13 cellular contexts compared by ENCODE assay signal in the genomic region with DNA sequence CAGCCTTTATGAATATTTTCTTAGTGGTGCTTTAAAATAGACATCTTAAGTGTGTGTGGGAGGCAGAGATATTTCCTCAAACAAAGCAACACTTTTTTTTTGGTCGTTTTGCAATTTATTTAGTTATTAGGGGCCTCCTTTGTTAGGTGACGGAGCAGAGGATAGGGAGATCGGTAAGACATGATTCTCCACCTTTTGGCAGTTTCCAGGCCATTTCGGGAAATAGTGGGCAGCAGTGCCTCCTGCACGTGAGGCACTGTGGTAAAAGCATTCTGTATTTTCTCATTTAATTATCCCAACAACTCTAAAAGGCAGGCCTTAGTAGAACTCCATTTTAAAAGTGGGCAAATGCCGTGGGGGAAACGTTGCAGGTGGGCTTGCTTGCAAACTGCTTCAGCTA. TPM values are rescaled to one million over a fixed set of nuclear protein-coding genes. Genes with fewer than 3 reads are reported as not detected.
A peak's percentile ranks its signal among the peaks of the same experiment; 100 is the strongest.
DNase-seq lines count a peak whose midpoint lies in the region; ATAC-seq and TF ChIP-seq lines count a peak whose summit lies in the region.
"Had no signal": no experiment of that assay in that cellular context is flagged by ENCODE, and none has a peak within 500 bp of the region (broad histone marks: within the 10 kb centered on the region; RNA-seq: fewer than 3 reads in every experiment).

No MANE protein-coding gene starts in this region.

- H3K4me2 ChIP-seq in trophoblast cell (ENCODE audit: low read length) = no peak overlapping the region

- POLR2A ChIA-PET in Panc1 (lab: Charles Lee) = no interaction called here

- BruUV-seq in Panc1 (replicated peaks; lab: Mats Ljungman, UMichigan) = no TSS peak

- no peak overlapping the region for H3K14ac ChIP-seq in trophoblast cell (ENCODE audit: low read length)

- H2AK5ac ChIP-seq in trophoblast cell (ENCODE audit: low read length) = no peak overlapping the region

- no peak overlapping the region for H2BK5ac ChIP-seq in trophoblast cell (ENCODE audit: low read depth, low read length, poor library complexity)

- H3K4ac ChIP-seq in trophoblast cell (ENCODE audit: low read depth, low read length) = peak overlapping the region; percentile 62

- H3K18ac ChIP-seq in trophoblast cell (ENCODE audit: low read length) = no peak overlapping the region

- TF ChIP-seq CTCF in Panc1 (IDR thresholded peaks at IDR 0.05) = no peak
- no peak for TF ChIP-seq CTCF in esophagus squamous epithelium (IDR thresholded peaks at IDR 0.05)
- TF ChIP-seq CTCF in testis (IDR thresholded peaks at IDR 0.05) = no peak

- H4K91ac ChIP-seq in trophoblast cell (ENCODE audit: low read depth, low read length) = no peak overlapping the region

- no peak overlapping the region for H2BK12ac ChIP-seq in trophoblast cell (ENCODE audit: low read length)

- H3K79me2 ChIP-seq in trophoblast cell (ENCODE audit: control insufficient read depth, insufficient read depth, low read length, poor library complexity) = peaks cover 11% of the 10 kb centered on the region

- H3K27me3 ChIP-seq in Panc1 (ENCODE audit: control insufficient read depth, insufficient read depth, low read length) = no peaks in the 10 kb centered on the region
- peaks cover 0 to 71% (median 0%) of the 10 kb centered on the region in 4 donors for H3K27me3 ChIP-seq in esophagus squamous epithelium
- H3K27me3 ChIP-seq in trophoblast cell (ENCODE audit: insufficient read depth, low read length) = no peaks in the 10 kb centered on the region
- H3K27me3 ChIP-seq in testis = no peaks in the 10 kb centered on the region

- ATAC-seq in Panc1 (no peak), HG02798 (IDR thresholded peaks at IDR 0.05; ENCODE audit: poor library complexity, unreplicated experiment) (no peak)
- no peak for ATAC-seq in stimulated activated naive CD8-positive, alpha-beta T cell treated with anti-CD3 and anti-CD28 coated beads, Interleukin-15, Interleukin-2, amounts not matched to agents 100 U/mL and 50 U/mL, for 24 hours

- H3K36me3 ChIP-seq in Panc1 (ENCODE audit: control insufficient read depth, insufficient read depth, low read length) = no peaks in the 10 kb centered on the region; the same call in 1 of the 2 replicates
- no peaks in the 10 kb centered on the region for H3K36me3 ChIP-seq in esophagus squamous epithelium
- no peaks in the 10 kb centered on the region for H3K36me3 ChIP-seq in trophoblast cell (ENCODE audit: control insufficient read depth in 1 of 2, insufficient read depth in 2 of 2, low read length in 2 of 2)
- no peaks in the 10 kb centered on the region for H3K36me3 ChIP-seq in testis (ENCODE audit: low read depth, missing control alignments)

- intact Hi-C loops in Panc1 (cut with micrococcal nuclease; ENCODE audit: unreplicated experiment) (no loop called here), esophagus squamous epithelium (cut with DNase I) (no loop called here), testis (cut with DNase I; ENCODE audit: low total_unique reads) (no loop called here)

- H3K4me3 ChIP-seq in GM08714 (ENCODE audit: low read length) (peak overlapping the region; percentile 64; the same call in 1 of the 2 replicates), Panc1 (ENCODE audit: low read depth in 2 of 2, low read length in 2 of 2) (peak overlapping the region; percentile 69 to 86), esophagus squamous epithelium (peak overlapping the region in 3 of 4 donors; percentile 71 to 78 (median 72)), trophoblast cell (ENCODE audit: low read depth, low read length) (no peak overlapping the region), testis (no peak overlapping the region)

- no peak overlapping the region for H2BK120ac ChIP-seq in trophoblast cell (ENCODE audit: insufficient read depth, low read length, poor library complexity)

- in situ Hi-C loops in Panc1 (cut with HindIII; ENCODE audit: low pct_unique_long_range_greater_than_20kb, low sequenced_read_pairs) = no loop called here

- H3K23ac ChIP-seq in trophoblast cell (ENCODE audit: low read length) = peak overlapping the region; percentile 10

- 76 to 77% methylated on average over 7 of the region's 7 CpGs for WGBS in esophagus squamous epithelium, 2 donors
- WGBS in trophoblast cell (ENCODE audit: extremely low coverage, insufficient coverage, insufficient read length) = no CpG with 5 or more reads among the region's 7 CpGs
- 51 to 63% methylated on average over 7 of the region's 7 CpGs for WGBS in testis, 2 donors

- CTCF ChIA-PET in Panc1 (lab: Charles Lee) = no interaction called here

- H3K4me1 ChIP-seq in Panc1 (ENCODE audit: control insufficient read depth, insufficient read depth, low read length) (peaks cover 46% of the 10 kb centered on the region), esophagus squamous epithelium (peaks cover 8 to 46% (median 14%) of the 10 kb centered on the region in 3 donors), trophoblast cell (ENCODE audit: control insufficient read depth in 1 of 2, insufficient read depth in 2 of 2, low read length in 2 of 2) (peaks cover 0 to 3% of the 10 kb centered on the region in 2 experiments), testis (no peaks in the 10 kb centered on the region)

- H3K79me1 ChIP-seq in trophoblast cell (ENCODE audit: low read length) = peaks cover 13% of the 10 kb centered on the region

- no peak overlapping the region for H2AFZ ChIP-seq in trophoblast cell (ENCODE audit: insufficient read depth, low read length, poor library complexity)

- peak overlapping the region; percentile 92 for H3K27ac ChIP-seq in Panc1 (ENCODE audit: low read length)
- H3K27ac ChIP-seq in esophagus squamous epithelium = no peak overlapping the region
- no peak overlapping the region for H3K27ac ChIP-seq in trophoblast cell (ENCODE audit: low read depth, low read length)
- no peak overlapping the region for H3K27ac ChIP-seq in testis

- H4K8ac ChIP-seq in trophoblast cell (ENCODE audit: low read depth, low read length) = no peak overlapping the region

- TF ChIP-seq POLR2A in esophagus squamous epithelium (IDR thresholded peaks at IDR 0.05) (no peak), testis (IDR thresholded peaks at IDR 0.05) (no peak)

- H3K9me3 ChIP-seq in Panc1 (ENCODE audit: control insufficient read depth, insufficient read depth, low read depth, low read length) (no peaks in the 10 kb centered on the region), esophagus squamous epithelium (no peaks in the 10 kb centered on the region), trophoblast cell (ENCODE audit: insufficient read depth, low read depth, low read length) (no peaks in the 10 kb centered on the region), testis (no peaks in the 10 kb centered on the region)

- no peak overlapping the region for H4K12ac ChIP-seq in trophoblast cell (ENCODE audit: low read depth, low read length)

- H3K9ac ChIP-seq in trophoblast cell (ENCODE audit: low read length) = no peak overlapping the region

- no peak for DNase-seq in Panc1 (ENCODE audit: low read depth, low spot score)
- DNase-seq in esophagus squamous epithelium (lab: John Stamatoyannopoulos, UW) = no peak
- DNase-seq in trophoblast cell = no peak
- DNase-seq in UCSD-AML1 (lab: John Stamatoyannopoulos, UW; ENCODE audit: unreplicated experiment) = no peak
- no peak for DNase-seq in testis
- DNase-seq in stimulated activated naive CD8-positive, alpha-beta T cell treated with anti-CD3 and anti-CD28 coated beads, Interleukin-15, Interleukin-2, amounts not matched to agents 100 U/mL and 50 U/mL, for 24 hours = no peak
- DNase-seq: activated CD4-positive, alpha-beta T cell treated with anti-CD3 and anti-CD28 coated beads for 1 hour; activated gamma-delta T cell; DMS 273 treated with DMSO at 0.1 percent for 48 hours; NCI-H1105 treated with DMSO at 0.1 percent for 48 hours; nucleus accumbens had no signal

RNA-seq across cellular contexts. Expression of a gene that starts 1.9 kb away (rescaled TPM):
- 102 TPM for total RNA-seq in Panc1 (2021; ENCODE audit: unreplicated experiment)
- polyA plus RNA-seq in Panc1 (2012; ENCODE audit: insufficient read length) = 27.5 TPM
- 10 to 100 TPM; 12.0 to 56.2 (median 31.8) TPM for total RNA-seq in esophagus squamous epithelium
- polyA plus RNA-seq in trophoblast cell (2013) = 11.7 and 11.9 TPM in 2 replicates
- total RNA-seq in testis = 10 to 100 TPM; 14.9 to 16.0 TPM
- polyA plus RNA-seq in testis (ENCODE audit: insufficient read depth, low read depth, low replicate concordance) = 9.2 TPM

Comparison
In these comparisons a context has a peak if more than half of its experiments do, and no peak if none do; other contexts are left out.
1. H3K4me3 ChIP-seq: peak in GM08714 (single experiment), Panc1 (2 of 2) and esophagus squamous epithelium (3 of 4); none in trophoblast cell (single experiment) and testis (0 of 2).